In the genomic region with DNA sequence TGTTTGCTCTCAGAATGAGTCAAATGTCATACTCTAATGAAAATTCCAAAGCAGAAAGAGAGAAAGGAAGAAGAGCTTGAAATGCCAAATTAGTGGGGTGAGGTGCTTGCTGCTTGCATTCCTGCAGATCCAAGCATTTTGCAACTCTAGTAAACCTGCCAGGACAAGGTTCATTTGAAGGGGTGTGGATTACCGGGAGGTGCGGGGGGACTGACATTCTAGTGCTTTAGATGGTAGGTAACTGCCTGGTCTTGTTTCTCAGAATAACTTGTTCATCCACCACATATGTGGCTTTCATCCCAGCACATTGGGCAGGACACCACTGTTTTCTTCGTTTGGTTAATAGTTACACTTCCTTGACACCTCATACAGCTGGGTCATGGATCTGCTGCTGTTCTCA, we compare ENCODE assay signal across 11 cellular contexts.
DNase-seq lines count a peak whose midpoint lies in the region; ATAC-seq and TF ChIP-seq lines count a peak whose summit lies in the region.
"Had no signal": no experiment of that assay in that cellular context is flagged by ENCODE, and none has a peak within 500 bp of the region (broad histone marks: within the 10 kb centered on the region; RNA-seq: fewer than 3 reads in every experiment).

No MANE protein-coding gene starts in this region.

- no peaks in the 10 kb centered on the region for H3K27me3 ChIP-seq in skeletal muscle satellite cell (ENCODE audit: control insufficient read depth, insufficient read depth, low read length)
- H3K27me3 ChIP-seq: stomach had no signal

- no peaks in the 10 kb centered on the region for H3K9me3 ChIP-seq in skeletal muscle satellite cell (replicated peaks; ENCODE audit: low read length)
- H3K9me3 ChIP-seq: stomach had no signal

- CTCF ChIA-PET in MCF 10A (lab: Yijun Ruan, JAX): interaction anchor here (0.7 to 4.7 kb wide), 5 partner anchors 38 to 950 kb away, joined by 3 to 87 read pairs (median 5); no protein-coding TSS in a partner anchor

- H3K4me3 ChIP-seq in HFF-Myc (replicated peaks; ENCODE audit: low read depth, low read length) (no peak overlapping the region), skeletal muscle satellite cell (ENCODE audit: low read length) (peak overlapping the region; percentile 44)
- H3K4me3 ChIP-seq: stomach had no signal

- intact Hi-C loops in MCF 10A (cut with micrococcal nuclease): loop anchor here (1.0 kb wide), 3 partner anchors 34 to 400 kb away; no protein-coding TSS in a partner anchor

- H3K36me3 ChIP-seq in skeletal muscle satellite cell (ENCODE audit: insufficient read depth, low read length): no peaks in the 10 kb centered on the region
- H3K36me3 ChIP-seq: stomach had no signal

- peak overlapping the region; percentile 59 for H3K4me2 ChIP-seq in skeletal muscle satellite cell (ENCODE audit: low read length)

- H3K9ac ChIP-seq in skeletal muscle satellite cell (ENCODE audit: low read depth, low read length): peak overlapping the region; percentile 86

- BruUV-seq in MCF 10A (replicated peaks; lab: Mats Ljungman, UMichigan): no TSS peak

- TF ChIP-seq CTCF in HFF-Myc (IDR thresholded peaks at IDR 0.05; ENCODE audit: low read depth, low read length, missing control alignments) (no peak), MCF 10A (IDR thresholded peaks at IDR 0.05; ENCODE audit: unreplicated experiment) (no peak)

- no peaks in the 10 kb centered on the region for H3K27me3 Mint-ChIP-seq in MCF 10A (ENCODE audit: insufficient read depth, unreplicated experiment)

- H3K27ac Mint-ChIP-seq in MCF 10A (ENCODE audit: low read depth, unreplicated experiment): peak overlapping the region; percentile 86
- H3K27ac Mint-ChIP-seq: naive thymus-derived CD8-positive, alpha-beta T cell had no signal

- peaks cover 45% of the 10 kb centered on the region for H3K4me1 Mint-ChIP-seq in MCF 10A (ENCODE audit: insufficient read depth, unreplicated experiment)
- H3K4me1 Mint-ChIP-seq: naive thymus-derived CD8-positive, alpha-beta T cell had no signal

- ATAC-seq in HG02884 (IDR thresholded peaks at IDR 0.05; ENCODE audit: unreplicated experiment): no peak
- ATAC-seq: HCT116; naive thymus-derived CD8-positive, alpha-beta T cell had no signal

- peak; percentile 54 for DNase-seq in HFF-Myc (ENCODE audit: extremely low read depth, low read depth)
- DNase-seq in MCF 10A (ENCODE audit: unreplicated experiment): peak; percentile 86
- DNase-seq in iris pigment epithelial cell (ENCODE audit: low read depth): peak; percentile 81
- DNase-seq in SK-N-DZ (ENCODE audit: low spot score): no peak
- no peak for DNase-seq in NCI-H774 (lab: John Stamatoyannopoulos, UW)
- no peak for DNase-seq in NCI-H526 (lab: John Stamatoyannopoulos, UW)
- DNase-seq: naive thymus-derived CD8-positive, alpha-beta T cell; stomach had no signal

- POLR2A ChIA-PET in MCF 10A (lab: Yijun Ruan, JAX): interaction anchor here (0.6 to 5.2 kb wide), 22 partner anchors 19 to 1265 kb away, joined by 3 to 170 read pairs (median 4); a partner anchor contains a TSS

- H3K4me1 ChIP-seq in skeletal muscle satellite cell (ENCODE audit: control insufficient read depth, insufficient read depth, low read length): peaks cover 59% of the 10 kb centered on the region

- H3K4me3 Mint-ChIP-seq in MCF 10A (ENCODE audit: unreplicated experiment): no peak overlapping the region
- H3K4me3 Mint-ChIP-seq: naive thymus-derived CD8-positive, alpha-beta T cell had no signal

- H3K9me3 Mint-ChIP-seq in MCF 10A (ENCODE audit: unreplicated experiment): no peaks in the 10 kb centered on the region
- H3K9me3 Mint-ChIP-seq: naive thymus-derived CD8-positive, alpha-beta T cell had no signal

- peaks cover 7% of the 10 kb centered on the region for H3K36me3 Mint-ChIP-seq in MCF 10A (ENCODE audit: insufficient read depth, unreplicated experiment)
- H3K36me3 Mint-ChIP-seq: naive thymus-derived CD8-positive, alpha-beta T cell had no signal

Comparison
In these comparisons a context has a peak if more than half of its experiments do, and no peak if none do; other contexts are left out.
1. DNase-seq: peak in HFF-Myc (single experiment), MCF 10A (single experiment) and iris pigment epithelial cell (single experiment); none in SK-N-DZ (single experiment), NCI-H774 (single experiment) and NCI-H526 (0 of 2).